Comparison of ENCODE assay signal across 8 cellular contexts in genomic region chr1:67211589-67212563, GRCh38. TPM values are rescaled to one million over a fixed set of nuclear protein-coding genes. Genes with fewer than 3 reads are reported as not detected.
DNase-seq lines count a peak whose midpoint lies in the region; ATAC-seq and TF ChIP-seq lines count a peak whose summit lies in the region.

No MANE protein-coding gene starts in this region.

- peak overlapping the region; percentile 56 for H3K27ac Mint-ChIP-seq in activated naive CD8-positive, alpha-beta T cell

- peaks cover 36% of the 10 kb centered on the region for H3K4me1 Mint-ChIP-seq in activated naive CD8-positive, alpha-beta T cell (ENCODE audit: low read depth)

- H3K27ac ChIP-seq in Peyer's patch = no peak overlapping the region
- H3K27ac ChIP-seq in transverse colon = no peak overlapping the region

- H3K36me3 ChIP-seq in Peyer's patch (no peaks in the 10 kb centered on the region), kidney epithelial cell (ENCODE audit: control insufficient read depth, insufficient read depth, low read length) (no peaks in the 10 kb centered on the region), transverse colon (no peaks in the 10 kb centered on the region)

- DNase-seq in EH (ENCODE audit: low read depth) = peak; percentile 33
- no peak for DNase-seq in HFF-Myc (ENCODE audit: extremely low read depth, low read depth)
- peak in 2 of 3 donors; percentile 23 to 55 for DNase-seq in Peyer's patch
- DNase-seq in kidney epithelial cell (ENCODE audit: low read depth) = no peak
- peak; percentile 13 for DNase-seq in transverse colon
- DNase-seq in putamen (ENCODE audit: low spot score) = no peak

- TF ChIP-seq EP300 in transverse colon (IDR thresholded peaks at IDR 0.05; ENCODE audit: low read depth) = no peak

- H3K4me1 ChIP-seq in Peyer's patch (no peaks in the 10 kb centered on the region), transverse colon (no peaks in the 10 kb centered on the region)

- H3K9me3 ChIP-seq in Peyer's patch (no peaks in the 10 kb centered on the region), transverse colon (no peaks in the 10 kb centered on the region)

- no peaks in the 10 kb centered on the region for H3K27me3 Mint-ChIP-seq in activated naive CD8-positive, alpha-beta T cell

- WGBS in transverse colon (ENCODE audit: low coverage in 1 of 2), 2 donors = 71% methylated on average over 4 of the region's 4 CpGs

- TF ChIP-seq POLR2A in Peyer's patch (IDR thresholded peaks at IDR 0.05) (no peak), transverse colon (IDR thresholded peaks at IDR 0.05) (no peak)

- TF ChIP-seq CTCF in HFF-Myc (IDR thresholded peaks at IDR 0.05; ENCODE audit: low read depth, low read length, missing control alignments) (peak; percentile 63), Peyer's patch (IDR thresholded peaks at IDR 0.05) (peak in 5 of 6 experiments; percentile 40 to 61 (median 48)), kidney epithelial cell (IDR thresholded peaks at IDR 0.05; ENCODE audit: insufficient read depth, low read length, poor library complexity, severe bottlenecking) (peak; percentile 60), transverse colon (IDR thresholded peaks at IDR 0.05) (peak in 4 of 5 experiments; percentile 38 to 53 (median 50))

- H3K4me3 ChIP-seq in HFF-Myc (replicated peaks; ENCODE audit: low read depth, low read length) (no peak overlapping the region), Peyer's patch (no peak overlapping the region), kidney epithelial cell (ENCODE audit: low read depth, low read length) (no peak overlapping the region), transverse colon (no peak overlapping the region)

- peak overlapping the region; percentile 2 for H3K4me3 Mint-ChIP-seq in activated naive CD8-positive, alpha-beta T cell

- no peaks in the 10 kb centered on the region for H3K9me3 Mint-ChIP-seq in activated naive CD8-positive, alpha-beta T cell (ENCODE audit: low read depth)

- no peak for ATAC-seq in HG03108 (IDR thresholded peaks at IDR 0.05; ENCODE audit: unreplicated experiment)

- H3K27me3 ChIP-seq in Peyer's patch = no peaks in the 10 kb centered on the region
- H3K27me3 ChIP-seq in kidney epithelial cell (ENCODE audit: control insufficient read depth, insufficient read depth, low read length) = no peaks in the 10 kb centered on the region
- H3K27me3 ChIP-seq in transverse colon = no peaks in the 10 kb centered on the region

- no peaks in the 10 kb centered on the region for H3K36me3 Mint-ChIP-seq in activated naive CD8-positive, alpha-beta T cell

- intact Hi-C loops in transverse colon (cut with DNase I; ENCODE audit: low total_unique reads) = no loop called here

- in situ Hi-C loops in transverse colon (cut with MboI; ENCODE audit: low pct_ligation_motif_present in 1 of 4, low pct_unique_long_range_greater_than_20kb in 1 of 4, low sequenced_read_pairs in 3 of 4) = loop anchor here in 1 of 4 donors (10.0 kb wide), 1 partner anchor 283 kb away; no protein-coding TSS in a partner anchor

RNA-seq across cellular contexts. Expression of gene IL23R, which starts 45.6 kb away (rescaled TPM):
- total RNA-seq in Peyer's patch = 1 to 10 TPM in 1 of 4 donors, not detected in 3; 1.6 TPM
- total RNA-seq in kidney epithelial cell = not detected in 2 replicates
- 1 to 10 TPM in 2 of 4 donors, not detected in 2; 2.0 to 4.3 TPM for total RNA-seq in transverse colon

Comparison
In these comparisons a context has a peak if more than half of its experiments do, and no peak if none do; other contexts are left out.
1. DNase-seq: peak in EH (single experiment), Peyer's patch (2 of 3) and transverse colon (single experiment); none in HFF-Myc (single experiment), kidney epithelial cell (single experiment) and putamen (single experiment).
2. Peak in every context shown above with its lines, with median percentiles within 50 percentile points of each other: CTCF ChIP-seq.